In genomic region chr19:48468806-48469055, GRCh38 we compare ENCODE assay signal across 8 cellular contexts. TPM values are rescaled to one million over a fixed set of nuclear protein-coding genes. Genes with fewer than 3 reads are reported as not detected.
DNase-seq lines count a peak whose midpoint lies in the region; ATAC-seq and TF ChIP-seq lines count a peak whose summit lies in the region.

No MANE protein-coding gene starts in this region.

- H3K36me3 Mint-ChIP-seq in stimulated activated naive CD8-positive, alpha-beta T cell treated with anti-CD3 and anti-CD28 coated beads, Interleukin-15, Interleukin-2, amounts not matched to agents 100 ng/mL and 50 ng/mL, for 24 hours (ENCODE audit: low read depth): peaks cover 14% of the 10 kb centered on the region
- peaks cover 13% of the 10 kb centered on the region for H3K36me3 Mint-ChIP-seq in mesothelial cell of epicardium

- H3K27ac ChIP-seq in brain microvascular endothelial cell: peak overlapping the region; percentile 52

- no peaks in the 10 kb centered on the region for H3K9me3 Mint-ChIP-seq in stimulated activated naive CD8-positive, alpha-beta T cell treated with anti-CD3 and anti-CD28 coated beads, Interleukin-15, Interleukin-2, amounts not matched to agents 100 ng/mL and 50 ng/mL, for 24 hours
- H3K9me3 Mint-ChIP-seq in mesothelial cell of epicardium: no peaks in the 10 kb centered on the region

- peaks cover 33% of the 10 kb centered on the region for H3K36me3 ChIP-seq in brain microvascular endothelial cell (replicated peaks)

- H3K27me3 ChIP-seq in brain microvascular endothelial cell (replicated peaks): no peaks in the 10 kb centered on the region

- H3K4me3 ChIP-seq in brain microvascular endothelial cell (ENCODE audit: low read depth, low read length): peak overlapping the region; percentile 48

- TF ChIP-seq CTCF in brain microvascular endothelial cell (IDR thresholded peaks at IDR 0.05; ENCODE audit: low read depth, low read length, missing control alignments) (no peak), mesothelial cell of epicardium (IDR thresholded peaks at IDR 0.05; ENCODE audit: unreplicated experiment) (no peak)

- H3K4me3 Mint-ChIP-seq in stimulated activated naive CD8-positive, alpha-beta T cell treated with anti-CD3 and anti-CD28 coated beads, Interleukin-15, Interleukin-2, amounts not matched to agents 100 ng/mL and 50 ng/mL, for 24 hours: peak overlapping the region; percentile 87
- peak overlapping the region; percentile 92 for H3K4me3 Mint-ChIP-seq in mesothelial cell of epicardium

- in situ Hi-C loops in brain microvascular endothelial cell (cut with HindIII; ENCODE audit: low pct_ligation_motif_present, low sequenced_read_pairs): no loop called here

- no peaks in the 10 kb centered on the region for H3K27me3 Mint-ChIP-seq in stimulated activated naive CD8-positive, alpha-beta T cell treated with anti-CD3 and anti-CD28 coated beads, Interleukin-15, Interleukin-2, amounts not matched to agents 100 ng/mL and 50 ng/mL, for 24 hours
- H3K27me3 Mint-ChIP-seq in mesothelial cell of epicardium (ENCODE audit: low read depth): no peaks in the 10 kb centered on the region

- peak overlapping the region; percentile 83 for H3K27ac Mint-ChIP-seq in stimulated activated naive CD8-positive, alpha-beta T cell treated with anti-CD3 and anti-CD28 coated beads, Interleukin-15, Interleukin-2, amounts not matched to agents 100 ng/mL and 50 ng/mL, for 24 hours
- H3K27ac Mint-ChIP-seq in mesothelial cell of epicardium: peak overlapping the region; percentile 90

- no peak for ATAC-seq in stimulated activated naive CD8-positive, alpha-beta T cell treated with anti-CD3 and anti-CD28 coated beads, Interleukin-15, Interleukin-2, amounts not matched to agents 100 U/mL and 50 U/mL, for 24 hours
- no peak for ATAC-seq in HG02852 (IDR thresholded peaks at IDR 0.05; ENCODE audit: unreplicated experiment)
- ATAC-seq in GM18870 (IDR thresholded peaks at IDR 0.05; ENCODE audit: unreplicated experiment): no peak

- peaks cover 25% of the 10 kb centered on the region for H3K4me1 Mint-ChIP-seq in stimulated activated naive CD8-positive, alpha-beta T cell treated with anti-CD3 and anti-CD28 coated beads, Interleukin-15, Interleukin-2, amounts not matched to agents 100 ng/mL and 50 ng/mL, for 24 hours (ENCODE audit: low read depth)
- peaks cover 16% of the 10 kb centered on the region for H3K4me1 Mint-ChIP-seq in mesothelial cell of epicardium

- no peak for DNase-seq in stimulated activated naive CD8-positive, alpha-beta T cell treated with anti-CD3 and anti-CD28 coated beads, Interleukin-15, Interleukin-2, amounts not matched to agents 100 U/mL and 50 U/mL, for 24 hours
- DNase-seq in brain microvascular endothelial cell (no peak), mesothelial cell of epicardium (ENCODE audit: low spot score in 2 of 2, unreplicated experiment in 2 of 2) (no peak), activated gamma-delta T cell treated with Interleukin-2 at 50 U/mL for 16 hours (no peak), AG08396 (ENCODE audit: low spot score) (no peak)

RNA-seq across cellular contexts. Expression of gene CYTH2, which starts 0.4 kb away (rescaled TPM):
- total RNA-seq in mesothelial cell of epicardium: 184 to 196 TPM (median 190 TPM) in 3 replicates

RNA-seq across cellular contexts. Expression of gene KCNJ14, which starts 13.4 kb away (rescaled TPM):
- 2.7 to 2.8 TPM (median 2.8 TPM) in 3 replicates for total RNA-seq in mesothelial cell of epicardium

RNA-seq across cellular contexts. Expression of gene GRWD1, which starts 22.9 kb away (rescaled TPM):
- total RNA-seq in mesothelial cell of epicardium: 34.0 to 36.5 TPM (median 36.2 TPM) in 3 replicates

RNA-seq across cellular contexts. Expression of gene LMTK3, which starts 42.9 kb away (rescaled TPM):
- total RNA-seq in mesothelial cell of epicardium: 19.4 to 21.3 TPM (median 20.4 TPM) in 3 replicates
